In the genomic region with DNA sequence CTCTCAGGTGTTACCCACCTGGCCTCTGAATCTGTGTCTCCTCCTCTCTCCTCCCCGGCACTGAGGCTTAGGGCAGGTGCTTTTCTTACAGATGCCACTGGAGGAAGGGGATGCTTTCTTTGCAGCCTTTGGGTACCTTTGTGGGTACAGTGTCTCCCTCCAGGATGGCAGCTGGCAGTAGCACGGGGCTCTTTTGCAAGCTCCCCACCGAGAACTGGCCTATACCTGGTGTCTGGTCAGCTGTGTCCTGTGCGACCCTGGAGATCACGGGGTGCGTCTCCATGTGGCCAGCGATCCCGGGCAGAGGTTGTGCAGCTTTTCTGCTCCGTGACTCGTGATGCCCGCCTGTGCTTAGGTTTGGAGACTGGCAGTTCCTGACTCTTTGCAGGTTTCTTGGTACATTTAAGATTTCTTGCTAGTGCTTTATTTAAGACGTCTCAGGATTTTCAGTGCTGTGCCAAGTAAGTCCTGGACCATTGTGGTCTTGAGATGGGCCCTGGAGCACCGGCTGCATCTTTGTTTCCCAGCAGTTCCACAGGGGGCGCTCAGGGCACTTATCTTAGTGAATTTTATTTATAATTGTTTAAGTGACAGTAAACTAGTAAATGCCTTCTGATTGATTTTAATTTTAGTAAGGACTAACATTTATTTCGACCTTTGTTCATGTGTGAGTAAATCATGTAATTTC, we compare ENCODE assay signal across 13 cellular contexts.
DNase-seq lines count a peak whose midpoint lies in the region; ATAC-seq and TF ChIP-seq lines count a peak whose summit lies in the region.
"Had no signal": no experiment of that assay in that cellular context is flagged by ENCODE, and none has a peak within 500 bp of the region (broad histone marks: within the 10 kb centered on the region; RNA-seq: fewer than 3 reads in every experiment).

No MANE protein-coding gene starts in this region.

- no TSS peak for BruUV-seq in mammary epithelial cell (replicated peaks; lab: Mats Ljungman, UMichigan)

- no peak overlapping the region for H3K4me3 Mint-ChIP-seq in type B pancreatic cell
- H3K4me3 Mint-ChIP-seq: brain; T-helper 1 cell treated with Interleukin-12 subunit alpha and Interleukin-12 subunit beta and Interleukin-4 antibody, amounts not matched to agents 30 μg/mL and 1 μg/mL, for 36 hours had no signal

- ATAC-seq in RWPE2 (ENCODE audit: low read depth): no peak
- ATAC-seq in HG03039 (IDR thresholded peaks at IDR 0.05; ENCODE audit: unreplicated experiment): no peak
- ATAC-seq: lower lobe of right lung had no signal

- H3K27ac ChIP-seq in mammary epithelial cell (ENCODE audit: insufficient read depth, low read depth, low read length) (no peak overlapping the region), breast epithelium (no peak overlapping the region), RWPE2 (ENCODE audit: poor library complexity, severe bottlenecking) (no peak overlapping the region)
- H3K27ac ChIP-seq: lower lobe of right lung, thyroid gland had no signal

- H3K4me1 ChIP-seq in mammary epithelial cell (ENCODE audit: insufficient read depth, low read length) (no peaks in the 10 kb centered on the region), breast epithelium (no peaks in the 10 kb centered on the region), RWPE2 (ENCODE audit: insufficient read depth, poor library complexity, severe bottlenecking) (no peaks in the 10 kb centered on the region)
- H3K4me1 ChIP-seq: lower lobe of right lung, thyroid gland had no signal

- H3K79me2 ChIP-seq in mammary epithelial cell (ENCODE audit: insufficient read depth, low read length): no peaks in the 10 kb centered on the region

- no peaks in the 10 kb centered on the region for H3K4me1 Mint-ChIP-seq in type B pancreatic cell (ENCODE audit: unreplicated experiment)
- H3K4me1 Mint-ChIP-seq: brain had no signal

- no peak overlapping the region for H2AFZ ChIP-seq in mammary epithelial cell (ENCODE audit: low read depth, low read length)

- 88% methylated on average over 12 of the region's 15 CpGs for WGBS in mammary epithelial cell (ENCODE audit: low coverage, missing lambda C conversion rate)

- H3K4me3 ChIP-seq in mammary epithelial cell (replicated peaks in 1 of 3; ENCODE audit: insufficient read depth in 1 of 3, low read depth in 2 of 3, low read length in 3 of 3) (no peak overlapping the region), breast epithelium (no peak overlapping the region), RWPE2 (ENCODE audit: severe bottlenecking) (no peak overlapping the region), fibroblast of the aortic adventitia (ENCODE audit: low read depth, low read length) (no peak overlapping the region)
- H3K4me3 ChIP-seq: lower lobe of right lung, thyroid gland had no signal

- no peak overlapping the region for H3K9ac ChIP-seq in mammary epithelial cell (ENCODE audit: insufficient read depth, low read length)

- no peak for TF ChIP-seq POLR2A in breast epithelium (IDR thresholded peaks at IDR 0.05)

- H3K27ac Mint-ChIP-seq in type B pancreatic cell: no peak overlapping the region

- intact Hi-C loops in mammary epithelial cell (cut with micrococcal nuclease): no loop called here
- intact Hi-C loops in breast epithelium (cut with DNase I; ENCODE audit: low total_unique reads): no loop called here

- no peaks in the 10 kb centered on the region for H3K27me3 Mint-ChIP-seq in type B pancreatic cell

- H3K27me3 ChIP-seq in mammary epithelial cell (ENCODE audit: insufficient read depth, low read length): no peaks in the 10 kb centered on the region
- no peaks in the 10 kb centered on the region for H3K27me3 ChIP-seq in breast epithelium
- H3K27me3 ChIP-seq in RWPE2 (ENCODE audit: insufficient read depth, poor library complexity, severe bottlenecking): no peaks in the 10 kb centered on the region
- H3K27me3 ChIP-seq: thyroid gland had no signal

- dilution Hi-C loops in mammary epithelial cell (cut with HindIII; ENCODE audit: low sequenced_read_pairs): no loop called here

- no peaks in the 10 kb centered on the region for H4K20me1 ChIP-seq in mammary epithelial cell (ENCODE audit: insufficient read depth, low read length)

- H3K9me3 ChIP-seq in mammary epithelial cell (replicated peaks; ENCODE audit: insufficient read depth, low read length) (no peaks in the 10 kb centered on the region), breast epithelium (no peaks in the 10 kb centered on the region), RWPE2 (ENCODE audit: severe bottlenecking) (no peaks in the 10 kb centered on the region)
- H3K9me3 ChIP-seq: lower lobe of right lung, thyroid gland had no signal

- peak; percentile 1 to 25 for TF ChIP-seq CTCF in mammary epithelial cell (conservative IDR thresholded peaks at IDR 0.05 in 1 of 2, IDR thresholded peaks at IDR 0.05 in 1 of 2; ENCODE audit: extremely low read depth in 1 of 2, insufficient read depth in 1 of 2, low read depth in 1 of 2, low read length in 2 of 2)
- TF ChIP-seq CTCF in breast epithelium (IDR thresholded peaks at IDR 0.05): no peak
- peak; percentile 12 for TF ChIP-seq CTCF in RWPE2 (IDR thresholded peaks at IDR 0.05; ENCODE audit: poor library complexity, severe bottlenecking)
- TF ChIP-seq CTCF in fibroblast of the aortic adventitia (IDR thresholded peaks at IDR 0.05; ENCODE audit: insufficient read depth, low read length): peak; percentile 19
- TF ChIP-seq CTCF in type B pancreatic cell (conservative IDR thresholded peaks at IDR 0.05): peak; percentile 56

- DNase-seq in mammary epithelial cell (no peak), breast epithelium (ENCODE audit: low spot score in 2 of 2) (no peak), RWPE2 (ENCODE audit: low spot score) (no peak), fibroblast of the aortic adventitia (ENCODE audit: low read depth) (no peak), type B pancreatic cell (ENCODE audit: extremely low spot score, unreplicated experiment) (no peak)
- DNase-seq in stimulated activated CD4-positive, alpha-beta T cell treated with anti-CD3 and anti-CD28 coated beads, Interleukin-2, amount 100 ng/mL, for 24 hours: no peak
- DNase-seq in stimulated activated CD4-positive, alpha-beta T cell treated with anti-CD3 and anti-CD28 coated beads, Interleukin-4, amount 100 ng/mL, for 1 hour: no peak
- DNase-seq: lower lobe of right lung, small intestine, thyroid gland had no signal

- H3K4me2 ChIP-seq in mammary epithelial cell (ENCODE audit: insufficient read depth, low read depth, low read length): no peak overlapping the region

- H3K36me3 ChIP-seq in mammary epithelial cell (ENCODE audit: insufficient read depth, low read length) (peaks cover 20% of the 10 kb centered on the region), breast epithelium (peaks cover 5% of the 10 kb centered on the region), RWPE2 (ENCODE audit: low read depth) (peaks cover 56% of the 10 kb centered on the region)

- no peaks in the 10 kb centered on the region for H3K9me3 Mint-ChIP-seq in type B pancreatic cell
- H3K9me3 Mint-ChIP-seq: brain; T-helper 1 cell treated with Interleukin-12 subunit alpha and Interleukin-12 subunit beta and Interleukin-4 antibody, amounts not matched to agents 30 μg/mL and 1 μg/mL, for 36 hours had no signal

- in situ Hi-C loops in mammary epithelial cell (cut with MboI; ENCODE audit: low sequenced_read_pairs in 2 of 2): no loop called here

- CTCF ChIA-PET in mammary epithelial cell (lab: Charles Lee; ENCODE audit: low non-redundant PET): no interaction called here

- peaks cover 9% of the 10 kb centered on the region for H3K36me3 Mint-ChIP-seq in type B pancreatic cell

Comparison
In these comparisons a context has a peak if more than half of its experiments do, and no peak if none do; other contexts are left out.
1. CTCF ChIP-seq: peak in mammary epithelial cell (2 of 2), RWPE2 (single experiment), fibroblast of the aortic adventitia (single experiment) and type B pancreatic cell (single experiment); none in breast epithelium (0 of 3).